In the genomic region with DNA sequence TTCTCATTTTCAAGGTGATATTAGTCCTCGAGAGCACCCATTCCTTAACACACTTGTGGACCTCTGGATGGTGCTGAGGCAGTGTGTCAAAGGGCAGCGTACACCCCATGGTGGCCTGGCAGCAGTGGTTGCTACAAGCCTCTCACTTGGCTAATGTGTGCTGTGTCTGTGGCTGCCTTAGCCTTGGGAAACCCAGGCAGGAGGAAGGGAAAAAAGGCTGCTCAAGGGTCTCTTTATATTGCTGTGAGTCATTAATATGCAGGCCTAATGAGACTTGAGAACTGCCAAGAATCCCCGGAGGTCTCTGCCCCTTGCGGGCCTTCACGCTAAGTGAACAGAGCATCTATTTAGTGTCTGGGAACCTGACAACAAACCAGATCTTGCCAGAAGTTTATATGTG, we compare ENCODE assay signal across 13 cellular contexts. TPM values are rescaled to one million over a fixed set of nuclear protein-coding genes. Genes with fewer than 3 reads are reported as not detected.
A peak's percentile ranks its signal among the peaks of the same experiment; 100 is the strongest.
DNase-seq lines count a peak whose midpoint lies in the region; ATAC-seq and TF ChIP-seq lines count a peak whose summit lies in the region.
"Had no signal": no experiment of that assay in that cellular context is flagged by ENCODE, and none has a peak within 500 bp of the region (broad histone marks: within the 10 kb centered on the region; RNA-seq: fewer than 3 reads in every experiment).

No MANE protein-coding gene starts in this region.

- H3K4me3 ChIP-seq in coronary artery = no peak overlapping the region
- H3K4me3 ChIP-seq: SJCRH30 had no signal

- in situ Hi-C loops in SK-MEL-5 (cut with HindIII; ENCODE audit: low pct_unique_long_range_greater_than_20kb, low sequenced_read_pairs) = no loop called here

- intact Hi-C loops in activated CD4-positive, alpha-beta T cell treated with anti-CD3 and anti-CD28 coated beads, Interleukin-2, amount 10 ng/mL, durations not matched to agents 24 days and 14 days (cut with micrococcal nuclease) = no loop called here
- intact Hi-C loops in activated CD8-positive, alpha-beta T cell treated with anti-CD3 and anti-CD28 coated beads for 36 hours (cut with micrococcal nuclease) = no loop called here

- no peaks in the 10 kb centered on the region for H3K9me3 Mint-ChIP-seq in activated CD4-positive, alpha-beta T cell treated with anti-CD3 and anti-CD28 coated beads, Interleukin-2, amount 10 ng/mL, durations not matched to agents 24 days and 14 days
- H3K9me3 Mint-ChIP-seq in activated CD8-positive, alpha-beta T cell treated with anti-CD3 and anti-CD28 coated beads for 36 hours = peaks cover 2% of the 10 kb centered on the region

- H3K27me3 Mint-ChIP-seq in activated CD4-positive, alpha-beta T cell treated with anti-CD3 and anti-CD28 coated beads, Interleukin-2, amount 10 ng/mL, durations not matched to agents 24 days and 14 days = peaks cover 25% of the 10 kb centered on the region
- peaks cover 20% of the 10 kb centered on the region for H3K27me3 Mint-ChIP-seq in activated CD8-positive, alpha-beta T cell treated with anti-CD3 and anti-CD28 coated beads for 36 hours

- H3K4me1 Mint-ChIP-seq in activated CD4-positive, alpha-beta T cell treated with anti-CD3 and anti-CD28 coated beads, Interleukin-2, amount 10 ng/mL, durations not matched to agents 24 days and 14 days = peaks cover 3% of the 10 kb centered on the region
- peaks cover 4% of the 10 kb centered on the region for H3K4me1 Mint-ChIP-seq in activated CD8-positive, alpha-beta T cell treated with anti-CD3 and anti-CD28 coated beads for 36 hours (ENCODE audit: low read depth)

- CTCF ChIA-PET in activated CD8-positive, alpha-beta T cell treated with anti-CD3 and anti-CD28 coated beads for 36 hours (lab: Charles Lee) = no interaction called here

- ATAC-seq in activated CD8-positive, alpha-beta T cell treated with anti-CD3 and anti-CD28 coated beads for 36 hours = no peak

- H3K27ac Mint-ChIP-seq in activated CD4-positive, alpha-beta T cell treated with anti-CD3 and anti-CD28 coated beads, Interleukin-2, amount 10 ng/mL, durations not matched to agents 24 days and 14 days = no peak overlapping the region
- no peak overlapping the region for H3K27ac Mint-ChIP-seq in activated CD8-positive, alpha-beta T cell treated with anti-CD3 and anti-CD28 coated beads for 36 hours

- no peak overlapping the region for H3K27ac ChIP-seq in coronary artery
- H3K27ac ChIP-seq: SJCRH30 had no signal

- no peak for TF ChIP-seq CTCF in coronary artery (IDR thresholded peaks at IDR 0.05)
- no peak for TF ChIP-seq CTCF in activated CD8-positive, alpha-beta T cell treated with anti-CD3 and anti-CD28 coated beads for 36 hours (IDR thresholded peaks at IDR 0.05)

- no peak overlapping the region for H3K4me3 Mint-ChIP-seq in activated CD4-positive, alpha-beta T cell treated with anti-CD3 and anti-CD28 coated beads, Interleukin-2, amount 10 ng/mL, durations not matched to agents 24 days and 14 days
- H3K4me3 Mint-ChIP-seq in activated CD8-positive, alpha-beta T cell treated with anti-CD3 and anti-CD28 coated beads for 36 hours = no peak overlapping the region

- DNase-seq in COLO829 (ENCODE audit: low spot score) (peak; percentile 82), SK-MEL-5 (ENCODE audit: low read depth, low spot score) (peak; percentile 95), foreskin melanocyte (peak; percentile 95), nucleus accumbens (lab: John Stamatoyannopoulos, UW) (peak in 54 of 56 donors; percentile 10 to 92 (median 58)), coronary artery (ENCODE audit: low spot score) (no peak), HK-2 (ENCODE audit: unreplicated experiment) (no peak)
- DNase-seq in activated CD4-positive, alpha-beta T cell treated with anti-CD3 and anti-CD28 coated beads, Interleukin-2, amount 10 ng/mL, durations not matched to agents 24 days and 14 days = no peak
- DNase-seq in activated CD8-positive, alpha-beta T cell treated with anti-CD3 and anti-CD28 coated beads for 36 hours = no peak
- DNase-seq: DMS153, MM.1S, SJCRH30, small intestine had no signal

- no peaks in the 10 kb centered on the region for H3K36me3 Mint-ChIP-seq in activated CD4-positive, alpha-beta T cell treated with anti-CD3 and anti-CD28 coated beads, Interleukin-2, amount 10 ng/mL, durations not matched to agents 24 days and 14 days (ENCODE audit: low read depth)
- no peaks in the 10 kb centered on the region for H3K36me3 Mint-ChIP-seq in activated CD8-positive, alpha-beta T cell treated with anti-CD3 and anti-CD28 coated beads for 36 hours (ENCODE audit: low read depth)

- POLR2A ChIA-PET in activated CD8-positive, alpha-beta T cell treated with anti-CD3 and anti-CD28 coated beads for 36 hours (lab: Charles Lee) = no interaction called here

RNA-seq across cellular contexts. Expression of gene PCDH10, which starts 7.0 kb away (rescaled TPM):
- 0.08 and 0.29 TPM in 2 replicates for total RNA-seq in SK-MEL-5 (2014; rRNA removed; shearing (Covaris generic))
- 0.50 and 1.4 TPM in 2 replicates for polyA plus RNA-seq in SK-MEL-5 (2015; cell fraction: cytosol; rRNA removed)
- polyA plus RNA-seq in SK-MEL-5 (2015; cell fraction: nucleus; rRNA removed) = 0.04 and 1.8 TPM in 2 replicates
- total RNA-seq in activated CD4-positive, alpha-beta T cell treated with anti-CD3 and anti-CD28 coated beads, Interleukin-2, amount 10 ng/mL, durations not matched to agents 24 days and 14 days = 0.07 TPM in 1 of 2 replicates, not detected in the other
- total RNA-seq in activated CD8-positive, alpha-beta T cell treated with anti-CD3 and anti-CD28 coated beads for 36 hours = not detected
- total RNA-seq: HT1080 had no signal

Comparison
In these comparisons a context has a peak if more than half of its experiments do, and no peak if none do; other contexts are left out.
1. DNase-seq: peak in COLO829 (single experiment), SK-MEL-5 (single experiment), foreskin melanocyte (single experiment) and nucleus accumbens (54 of 56); none in coronary artery (single experiment), activated CD4-positive, alpha-beta T cell treated with anti-CD3 and anti-CD28 coated beads, Interleukin-2, amount 10 ng/mL, durations not matched to agents 24 days and 14 days (single experiment), HK-2 (single experiment) and activated CD8-positive, alpha-beta T cell treated with anti-CD3 and anti-CD28 coated beads for 36 hours (single experiment).